ENCODE assay signal across 16 cellular contexts in genomic region chr3:8307545-8308110, GRCh38.
"Had no signal": no experiment of that assay in that cellular context is flagged by ENCODE, and none has a peak within 500 bp of the region (broad histone marks: within the 10 kb centered on the region; RNA-seq: fewer than 3 reads in every experiment).

No MANE protein-coding gene starts in this region.

- H2AFZ ChIP-seq: hepatocyte had no signal

- DNase-seq: activated CD4-positive, CD25-positive, alpha-beta regulatory T cell; brain microvascular endothelial cell; effector memory CD8-positive, alpha-beta T cell; kidney; left ventricle myocardium inferior; pancreas; small intestine had no signal

- H3K4me1 Mint-ChIP-seq: stimulated activated memory B cell treated with anti-CD40 and anti-IgM and Interleukin-4, amounts not matched to agents 10 μg/mL and 1 μg/mL and 100 μg/mL, for 72 hours had no signal

- H3K4me3 Mint-ChIP-seq: activated naive CD8-positive, alpha-beta T cell; dendritic cell treated with granulocyte-macrophage colony-stimulating factor and Interleukin-4, amounts not matched to agents 40 ng/mL and 50 ng/mL, for 4 days; effector memory CD8-positive, alpha-beta T cell; stimulated activated memory B cell treated with anti-CD40 and anti-IgM and Interleukin-4, amounts not matched to agents 10 μg/mL and 1 μg/mL and 100 μg/mL, for 72 hours had no signal

- ATAC-seq: effector memory CD8-positive, alpha-beta T cell; gastroesophageal sphincter; pancreas; stimulated activated memory B cell treated with anti-CD40 and anti-IgM and Interleukin-4, amounts not matched to agents 10 μg/mL and 1 μg/mL and 100 μg/mL, for 72 hours had no signal

- H3K27ac ChIP-seq: brain microvascular endothelial cell, epithelial cell of prostate, gastroesophageal sphincter, hepatocyte, left ventricle myocardium inferior, pancreas, right atrium auricular region, tibial nerve had no signal

- H3K4me2 ChIP-seq: hepatocyte had no signal

- H3K27me3 Mint-ChIP-seq: activated naive CD8-positive, alpha-beta T cell; dendritic cell treated with granulocyte-macrophage colony-stimulating factor and Interleukin-4, amounts not matched to agents 40 ng/mL and 50 ng/mL, for 4 days; stimulated activated memory B cell treated with anti-CD40 and anti-IgM and Interleukin-4, amounts not matched to agents 10 μg/mL and 1 μg/mL and 100 μg/mL, for 72 hours had no signal

- H3K27me3 ChIP-seq: brain microvascular endothelial cell, gastroesophageal sphincter, hepatocyte, pancreas, right atrium auricular region, tibial nerve had no signal

- H3K4me1 ChIP-seq: gastroesophageal sphincter, left ventricle myocardium inferior, pancreas, right atrium auricular region, tibial nerve had no signal

- H3K4me3 ChIP-seq: gastroesophageal sphincter, hepatocyte, left ventricle myocardium inferior, pancreas, right atrium auricular region, tibial nerve had no signal

- H3K36me3 ChIP-seq: brain microvascular endothelial cell, gastroesophageal sphincter, left ventricle myocardium inferior, pancreas, right atrium auricular region, tibial nerve had no signal

- H3K79me2 ChIP-seq: hepatocyte had no signal

- H3K27ac Mint-ChIP-seq: activated naive CD8-positive, alpha-beta T cell; activated T-helper 2 cell treated with anti-CD3 and anti-CD28 coated beads, Interferon-gamma antibody, Interleukin-2, Interleukin-4, amounts not matched to agents 10 μg/mL and 5 μg/mL and 100 μg/mL, durations not matched to agents 14 hours and 24 hours and 36 hours; dendritic cell treated with granulocyte-macrophage colony-stimulating factor and Interleukin-4, amounts not matched to agents 40 ng/mL and 50 ng/mL, for 4 days; effector memory CD8-positive, alpha-beta T cell; stimulated activated memory B cell treated with anti-CD40 and anti-IgM and Interleukin-4, amounts not matched to agents 10 μg/mL and 1 μg/mL and 100 μg/mL, for 72 hours had no signal

- H3K9me3 Mint-ChIP-seq: activated T-helper 2 cell treated with anti-CD3 and anti-CD28 coated beads, Interferon-gamma antibody, Interleukin-2, Interleukin-4, amounts not matched to agents 10 μg/mL and 5 μg/mL and 100 μg/mL, durations not matched to agents 14 hours and 24 hours and 36 hours; effector memory CD8-positive, alpha-beta T cell had no signal

- H3K9me3 ChIP-seq: gastroesophageal sphincter, pancreas, right atrium auricular region had no signal

- H3K36me3 Mint-ChIP-seq: activated naive CD8-positive, alpha-beta T cell; stimulated activated memory B cell treated with anti-CD40 and anti-IgM and Interleukin-4, amounts not matched to agents 10 μg/mL and 1 μg/mL and 100 μg/mL, for 72 hours had no signal
